Comparison of ENCODE assay signal across 1 cellular context in genomic region chr5:95102687-95103086, GRCh38.
TF ChIP-seq lines count a peak whose summit lies in the region.

No MANE protein-coding gene starts in this region.

TF ChIP-seq in GM23338, 12 proteins besides CTCF, POLR2A, EP300 and RAD21 (continued from another document):
- no peak for TF ChIP-seq NANOG (IDR thresholded peaks at IDR 0.05; ENCODE audit: borderline replicate concordance)
- no peak for TF ChIP-seq JUNB (IDR thresholded peaks at IDR 0.05; ENCODE audit: unreplicated experiment)
- TF ChIP-seq, protein P1, sequence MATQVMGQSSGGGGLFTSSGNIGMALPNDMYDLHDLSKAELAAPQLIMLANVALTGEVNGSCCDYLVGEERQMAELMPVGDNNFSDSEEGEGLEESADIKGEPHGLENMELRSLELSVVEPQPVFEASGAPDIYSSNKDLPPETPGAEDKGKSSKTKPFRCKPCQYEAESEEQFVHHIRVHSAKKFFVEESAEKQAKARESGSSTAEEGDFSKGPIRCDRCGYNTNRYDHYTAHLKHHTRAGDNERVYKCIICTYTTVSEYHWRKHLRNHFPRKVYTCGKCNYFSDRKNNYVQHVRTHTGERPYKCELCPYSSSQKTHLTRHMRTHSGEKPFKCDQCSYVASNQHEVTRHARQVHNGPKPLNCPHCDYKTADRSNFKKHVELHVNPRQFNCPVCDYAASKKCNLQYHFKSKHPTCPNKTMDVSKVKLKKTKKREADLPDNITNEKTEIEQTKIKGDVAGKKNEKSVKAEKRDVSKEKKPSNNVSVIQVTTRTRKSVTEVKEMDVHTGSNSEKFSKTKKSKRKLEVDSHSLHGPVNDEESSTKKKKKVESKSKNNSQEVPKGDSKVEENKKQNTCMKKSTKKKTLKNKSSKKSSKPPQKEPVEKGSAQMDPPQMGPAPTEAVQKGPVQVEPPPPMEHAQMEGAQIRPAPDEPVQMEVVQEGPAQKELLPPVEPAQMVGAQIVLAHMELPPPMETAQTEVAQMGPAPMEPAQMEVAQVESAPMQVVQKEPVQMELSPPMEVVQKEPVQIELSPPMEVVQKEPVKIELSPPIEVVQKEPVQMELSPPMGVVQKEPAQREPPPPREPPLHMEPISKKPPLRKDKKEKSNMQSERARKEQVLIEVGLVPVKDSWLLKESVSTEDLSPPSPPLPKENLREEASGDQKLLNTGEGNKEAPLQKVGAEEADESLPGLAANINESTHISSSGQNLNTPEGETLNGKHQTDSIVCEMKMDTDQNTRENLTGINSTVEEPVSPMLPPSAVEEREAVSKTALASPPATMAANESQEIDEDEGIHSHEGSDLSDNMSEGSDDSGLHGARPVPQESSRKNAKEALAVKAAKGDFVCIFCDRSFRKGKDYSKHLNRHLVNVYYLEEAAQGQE (IDR thresholded peaks at IDR 0.05; ENCODE audit: unreplicated experiment), result no peak
- TF ChIP-seq ETS1 (IDR thresholded peaks at IDR 0.05), result no peak
- TF ChIP-seq STAT1 (IDR thresholded peaks at IDR 0.05; ENCODE audit: unreplicated experiment), result no peak
- no peak for TF ChIP-seq ZNF114 (CRISPR knock-in tag; IDR thresholded peaks at IDR 0.05)
- no peak for TF ChIP-seq EZH2phosphoT487 (IDR thresholded peaks at IDR 0.05; ENCODE audit: unreplicated experiment)
- no peak for TF ChIP-seq CREB1 (CRISPR knock-in tag; IDR thresholded peaks at IDR 0.05; ENCODE audit: low read depth)
- no peak for TF ChIP-seq POLR2AphosphoS5 (IDR thresholded peaks at IDR 0.05; ENCODE audit: low read depth)
- TF ChIP-seq EZH2 (IDR thresholded peaks at IDR 0.05; ENCODE audit: low read depth, unreplicated experiment), result no peak
TF ChIP-seq in GM23338: peak in this region for 0.
